8 cellular contexts compared by ENCODE assay signal in genomic region chr3:50251220-50251619, GRCh38. TPM values are rescaled to one million over a fixed set of nuclear protein-coding genes. Genes with fewer than 3 reads are reported as not detected.
DNase-seq lines count a peak whose midpoint lies in the region; ATAC-seq and TF ChIP-seq lines count a peak whose summit lies in the region.

No MANE protein-coding gene starts in this region.

- no CpG with 5 or more reads among the region's 8 CpGs for WGBS in mesendoderm (ENCODE audit: extremely low coverage, insufficient coverage, low lambda C conversion rate)

- no peak overlapping the region for H2AFZ ChIP-seq in PC-9

- H3K4me1 ChIP-seq in PC-9 (replicated peaks; ENCODE audit: insufficient read depth) (peaks cover 26% of the 10 kb centered on the region), neutrophil (ENCODE audit: control insufficient read depth in 1 of 2, insufficient read depth in 1 of 2, low read depth in 1 of 2, low read length in 1 of 2) (peaks cover 92 to 93% of the 10 kb centered on the region in 2 experiments), mesendoderm (ENCODE audit: control insufficient read depth, low read depth, low read length) (peaks cover 8% of the 10 kb centered on the region)

- no peak overlapping the region for H3K18ac ChIP-seq in mesendoderm (ENCODE audit: low read length)

- TF ChIP-seq CTCF in AG09309 (IDR thresholded peaks at IDR 0.05; ENCODE audit: control insufficient read depth, insufficient read depth, low read depth, low read length, missing control alignments): no peak
- no peak for TF ChIP-seq CTCF in PC-9 (conservative IDR thresholded peaks at IDR 0.05)
- no peak for TF ChIP-seq CTCF in neutrophil (IDR thresholded peaks at IDR 0.05)

- H3F3A ChIP-seq in PC-9 (ENCODE audit: insufficient read depth, low read depth): peaks cover 15% of the 10 kb centered on the region

- intact Hi-C loops in PC-9 (cut with micrococcal nuclease; ENCODE audit: unreplicated experiment): no loop called here

- POLR2A ChIA-PET in PC-9 (lab: Charles Lee; ENCODE audit: unreplicated experiment): interaction anchor here (0.5 kb wide), 1 partner anchor 100 kb away, joined by 6 read pairs; no protein-coding TSS in a partner anchor

- H3K79me2 ChIP-seq in PC-9 (ENCODE audit: low read depth) (peaks cover 20% of the 10 kb centered on the region), mesendoderm (ENCODE audit: control insufficient read depth, insufficient read depth, low read length) (peaks cover 43% of the 10 kb centered on the region)

- H3K23ac ChIP-seq in mesendoderm (ENCODE audit: low read length): no peak overlapping the region

- H4K5ac ChIP-seq in mesendoderm (ENCODE audit: low read length): no peak overlapping the region

- H3K9me2 ChIP-seq in PC-9 (ENCODE audit: insufficient read depth): no peaks in the 10 kb centered on the region

- no peaks in the 10 kb centered on the region for H3K27me3 ChIP-seq in PC-9 (ENCODE audit: insufficient read depth, low read depth)
- H3K27me3 ChIP-seq in neutrophil: no peaks in the 10 kb centered on the region
- H3K27me3 ChIP-seq in mesendoderm (ENCODE audit: insufficient read depth, low read length, poor library complexity): no peaks in the 10 kb centered on the region

- H3K4ac ChIP-seq in mesendoderm (ENCODE audit: low read depth, low read length): no peak overlapping the region

- H2BK5ac ChIP-seq in mesendoderm (ENCODE audit: low read length): no peak overlapping the region

- H2BK15ac ChIP-seq in mesendoderm (replicated peaks; ENCODE audit: low read depth): no peak overlapping the region

- no peak for ATAC-seq in HG02885 (IDR thresholded peaks at IDR 0.05; ENCODE audit: poor library complexity, unreplicated experiment)

- H3K4me2 ChIP-seq in PC-9 (no peak overlapping the region), mesendoderm (ENCODE audit: low read length) (no peak overlapping the region)

- no peak overlapping the region for H4K8ac ChIP-seq in mesendoderm (ENCODE audit: low read depth, low read length)

- no peak overlapping the region for H2AK5ac ChIP-seq in mesendoderm (ENCODE audit: low read length)

- no peaks in the 10 kb centered on the region for H3K9me3 ChIP-seq in PC-9 (ENCODE audit: insufficient read depth, low read depth)
- no peaks in the 10 kb centered on the region for H3K9me3 ChIP-seq in neutrophil

- no peak overlapping the region for H2BK120ac ChIP-seq in mesendoderm (ENCODE audit: low read depth, low read length)

- H3K36me3 ChIP-seq in PC-9 (ENCODE audit: low read depth): no peaks in the 10 kb centered on the region
- peaks cover 97% of the 10 kb centered on the region for H3K36me3 ChIP-seq in neutrophil
- peaks cover 8% of the 10 kb centered on the region for H3K36me3 ChIP-seq in mesendoderm (ENCODE audit: control insufficient read depth, insufficient read depth, low read length)

- BruUV-seq in PC-9 (replicated peaks; lab: Mats Ljungman, UMichigan): no TSS peak

- H3K4me3 ChIP-seq in AG09309 (ENCODE audit: control insufficient read depth, low read depth, low read length) (no peak overlapping the region), PC-9 (no peak overlapping the region), neutrophil (ENCODE audit: low read depth in 1 of 2, low read length in 1 of 2) (no peak overlapping the region), mesendoderm (ENCODE audit: low read length) (no peak overlapping the region)

- H3K56ac ChIP-seq in mesendoderm (ENCODE audit: low read length): no peak overlapping the region

- H3K27ac ChIP-seq in PC-9: peak overlapping the region; percentile 63
- H3K27ac ChIP-seq in neutrophil: peak overlapping the region; percentile 100
- H3K27ac ChIP-seq in mesendoderm (ENCODE audit: low read depth, low read length): no peak overlapping the region

- peaks cover 40% of the 10 kb centered on the region for H3K79me1 ChIP-seq in mesendoderm (ENCODE audit: low read length)

- CTCF ChIA-PET in PC-9 (lab: Charles Lee): interaction anchor here (0.8 kb wide), 1 partner anchor 24 kb away, joined by 8 read pairs; no protein-coding TSS in a partner anchor

- no peak overlapping the region for H3K9ac ChIP-seq in mesendoderm (ENCODE audit: low read length)

- DNase-seq in AG09309 (ENCODE audit: low read depth): peak; percentile 67
- DNase-seq in PC-9: peak; percentile 49 to 63
- DNase-seq in cerebellum (ENCODE audit: low spot score): peak; percentile 53
- no peak for DNase-seq in SIG-M5 (lab: John Stamatoyannopoulos, UW)
- DNase-seq in OCI-M2 (lab: John Stamatoyannopoulos, UW; ENCODE audit: unreplicated experiment): no peak
- DNase-seq in mesendoderm: no peak

- H4K20me1 ChIP-seq in PC-9 (ENCODE audit: insufficient read depth): no peaks in the 10 kb centered on the region; the same call in 1 of the 2 replicates

RNA-seq across cellular contexts. Expression of gene GNAI2, which starts 15.2 kb away (rescaled TPM):
- total RNA-seq in PC-9 (2021) (156 and 201 TPM in 2 replicates), cerebellum (63.8 TPM)
- polyA plus RNA-seq in mesendoderm (2013, experiment 1 of 2): 218 TPM
- polyA plus RNA-seq in mesendoderm (2013, experiment 2 of 2): 223 TPM

RNA-seq across cellular contexts. Expression of gene SEMA3B, which starts 17.7 kb away (rescaled TPM):
- total RNA-seq in PC-9 (2021) (52.4 and 92.6 TPM in 2 replicates), cerebellum (3.4 TPM)
- 1.9 TPM for polyA plus RNA-seq in mesendoderm (2013, experiment 1 of 2)
- 2.2 TPM for polyA plus RNA-seq in mesendoderm (2013, experiment 2 of 2)

RNA-seq across cellular contexts. Expression of gene LSMEM2, which starts 27.7 kb away (rescaled TPM):
- total RNA-seq in PC-9 (2021) (0.35 and 0.55 TPM in 2 replicates), cerebellum (0.36 TPM)
- 0.06 TPM for polyA plus RNA-seq in mesendoderm (2013, experiment 1 of 2)
- 0.06 TPM for polyA plus RNA-seq in mesendoderm (2013, experiment 2 of 2)

RNA-seq across cellular contexts. Expression of gene IFRD2, which starts 41.0 kb away (rescaled TPM):
- total RNA-seq in PC-9 (2021): 93.1 and 118 TPM in 2 replicates
- total RNA-seq in cerebellum: 19.3 TPM
- polyA plus RNA-seq in mesendoderm (2013, experiment 1 of 2): 76.8 TPM
- polyA plus RNA-seq in mesendoderm (2013, experiment 2 of 2): 74.0 TPM

RNA-seq across cellular contexts. Expression of gene SLC38A3, which starts 46.1 kb away (rescaled TPM):
- total RNA-seq in PC-9 (2021): 0.33 and 0.37 TPM in 2 replicates
- total RNA-seq in cerebellum: 6.2 TPM
- 0.48 TPM for polyA plus RNA-seq in mesendoderm (2013, experiment 1 of 2)
- 0.42 TPM for polyA plus RNA-seq in mesendoderm (2013, experiment 2 of 2)

Comparison
In these comparisons a context has a peak if more than half of its experiments do, and no peak if none do; other contexts are left out.
1. DNase-seq: peak in AG09309 (single experiment), PC-9 (2 of 2) and cerebellum (single experiment); none in SIG-M5 (single experiment), OCI-M2 (single experiment) and mesendoderm (single experiment).
2. RNA of gene SEMA3B, which starts 17.7 kb away (total RNA-seq): 52.4 to 92.6 TPM in PC-9; 3.4 TPM in cerebellum (single experiment); every median in the first group is over 10 times any median in the second.